24 cellular contexts compared by ENCODE assay signal in genomic region chr10:28728396-28728795, GRCh38. TPM values are rescaled to one million over a fixed set of nuclear protein-coding genes. Genes with fewer than 3 reads are reported as not detected.
DNase-seq lines count a peak whose midpoint lies in the region; ATAC-seq, FAIRE-seq and TF ChIP-seq lines count a peak whose summit lies in the region.
"Had no signal": no experiment of that assay in that cellular context is flagged by ENCODE, and none has a peak within 500 bp of the region (broad histone marks: within the 10 kb centered on the region; RNA-seq: fewer than 3 reads in every experiment).

No MANE protein-coding gene starts in this region.

- TF ChIP-seq CTCF in epithelial cell of esophagus (IDR thresholded peaks at IDR 0.05; ENCODE audit: insufficient read depth, low read depth, low read length, missing control alignments) = no peak
- TF ChIP-seq CTCF in brain microvascular endothelial cell (IDR thresholded peaks at IDR 0.05; ENCODE audit: low read depth, low read length, missing control alignments) = no peak

- H3K4me1 Mint-ChIP-seq in natural killer cell treated with Interleukin-12 subunit alpha and Interleukin-12 subunit beta and Interleukin-15 and Interleukin-18, amount 100 ng/mL, for 72 hours (ENCODE audit: low read depth in 2 of 2) = peaks cover 0 to 6% of the 10 kb centered on the region in 2 donors

- H3K36me3 Mint-ChIP-seq in natural killer cell treated with Interleukin-12 subunit alpha and Interleukin-12 subunit beta and Interleukin-15 and Interleukin-18, amount 100 ng/mL, for 72 hours = no peaks in the 10 kb centered on the region
- H3K36me3 Mint-ChIP-seq: CD4-positive, CD25-positive, alpha-beta regulatory T cell had no signal

- peaks cover 4% of the 10 kb centered on the region for H3K9me3 Mint-ChIP-seq in natural killer cell treated with Interleukin-12 subunit alpha and Interleukin-12 subunit beta and Interleukin-15 and Interleukin-18, amount 100 ng/mL, for 72 hours

- no peak for ATAC-seq in natural killer cell treated with Interleukin-12 subunit alpha and Interleukin-12 subunit beta and Interleukin-15 and Interleukin-18, amount 100 ng/mL, for 72 hours
- ATAC-seq: HCT116, Right ventricle myocardium inferior had no signal

- no peak overlapping the region for H3K4me3 Mint-ChIP-seq in natural killer cell treated with Interleukin-12 subunit alpha and Interleukin-12 subunit beta and Interleukin-15 and Interleukin-18, amount 100 ng/mL, for 72 hours
- H3K4me3 Mint-ChIP-seq: CD4-positive, CD25-positive, alpha-beta regulatory T cell had no signal

- no peaks in the 10 kb centered on the region for H3K27me3 ChIP-seq in brain microvascular endothelial cell (replicated peaks)
- H3K27me3 ChIP-seq: SJSA1 had no signal

- H3K36me3 ChIP-seq in brain microvascular endothelial cell (replicated peaks) = no peaks in the 10 kb centered on the region
- H3K36me3 ChIP-seq: SJSA1 had no signal

- H3K4me3 ChIP-seq in epithelial cell of esophagus (ENCODE audit: low read length) (no peak overlapping the region), brain microvascular endothelial cell (ENCODE audit: low read depth, low read length) (no peak overlapping the region)
- H3K4me3 ChIP-seq: SJSA1 had no signal

- peak; percentile 88 for DNase-seq in DMS53 (lab: John Stamatoyannopoulos, UW)
- DNase-seq in epithelial cell of esophagus (ENCODE audit: low read depth) = peak; percentile 36
- DNase-seq in left kidney (ENCODE audit: low read depth, low spot score) = peak; percentile 60
- DNase-seq in natural killer cell treated with Interleukin-12 subunit alpha and Interleukin-12 subunit beta and Interleukin-15 and Interleukin-18, amount 100 ng/mL, for 72 hours (ENCODE audit: low spot score) = no peak
- no peak for DNase-seq in brain microvascular endothelial cell
- DNase-seq in mesenteric fat pad (ENCODE audit: low spot score) = no peak
- DNase-seq: CD4-positive, CD25-positive, alpha-beta regulatory T cell; GDM1; IMR-90; NCI-H1105; NCI-H1694; NCI-H2081; NCI-H2171; NCI-H345; NCI-H774 had no signal

- H3K27ac Mint-ChIP-seq in natural killer cell treated with Interleukin-12 subunit alpha and Interleukin-12 subunit beta and Interleukin-15 and Interleukin-18, amount 100 ng/mL, for 72 hours = no peak overlapping the region
- H3K27ac Mint-ChIP-seq: CD4-positive, CD25-positive, alpha-beta regulatory T cell had no signal

- FAIRE-seq in G401.6 (lab: Jason Lieb, UNC) = peak; percentile 33
- FAIRE-seq: GM18507, H1, HTR-8/SVneo, RCC 7860 had no signal

- peaks cover 13 to 19% of the 10 kb centered on the region in 2 donors for H3K27me3 Mint-ChIP-seq in natural killer cell treated with Interleukin-12 subunit alpha and Interleukin-12 subunit beta and Interleukin-15 and Interleukin-18, amount 100 ng/mL, for 72 hours

- no peak overlapping the region for H3K27ac ChIP-seq in brain microvascular endothelial cell
- H3K27ac ChIP-seq: KMS-11, SJSA1 had no signal

- in situ Hi-C loops in brain microvascular endothelial cell (cut with HindIII; ENCODE audit: low pct_ligation_motif_present, low sequenced_read_pairs) = no loop called here

RNA-seq across cellular contexts. Expression of gene BAMBI, which starts 51.1 kb away (rescaled TPM):
- total RNA-seq in natural killer cell treated with Interleukin-12 subunit alpha and Interleukin-12 subunit beta and Interleukin-15 and Interleukin-18, amount 100 ng/mL, for 72 hours = under 1 TPM in 1 of 2 donors, not detected in 1; 0.14 TPM
- total RNA-seq in mesenteric fat pad = 14.3 TPM

Comparison
In these comparisons a context has a peak if more than half of its experiments do, and no peak if none do; other contexts are left out.
1. DNase-seq: peak in DMS53 (single experiment), epithelial cell of esophagus (single experiment) and left kidney (single experiment); none in natural killer cell treated with Interleukin-12 subunit alpha and Interleukin-12 subunit beta and Interleukin-15 and Interleukin-18, amount 100 ng/mL, for 72 hours (single experiment), brain microvascular endothelial cell (single experiment) and mesenteric fat pad (single experiment).
2. RNA of gene BAMBI, which starts 51.1 kb away (total RNA-seq): 14.3 TPM in mesenteric fat pad (single experiment); 0.14 TPM in natural killer cell treated with Interleukin-12 subunit alpha and Interleukin-12 subunit beta and Interleukin-15 and Interleukin-18, amount 100 ng/mL, for 72 hours; every median in the first group is over 10 times any median in the second.